Comparison of ENCODE assay signal across 9 cellular contexts in genomic region chr3:98188553-98188952, GRCh38. TPM values are rescaled to one million over a fixed set of nuclear protein-coding genes. Genes with fewer than 3 reads are reported as not detected.
DNase-seq lines count a peak whose midpoint lies in the region; ATAC-seq and TF ChIP-seq lines count a peak whose summit lies in the region.
"Had no signal": no experiment of that assay in that cellular context is flagged by ENCODE, and none has a peak within 500 bp of the region (broad histone marks: within the 10 kb centered on the region; RNA-seq: fewer than 3 reads in every experiment).

No MANE protein-coding gene starts in this region.

- no peaks in the 10 kb centered on the region for H3K27me3 ChIP-seq in RWPE2 (ENCODE audit: insufficient read depth, poor library complexity, severe bottlenecking)
- H3K27me3 ChIP-seq in right lobe of liver = no peaks in the 10 kb centered on the region

- no peaks in the 10 kb centered on the region for H3K36me3 ChIP-seq in RWPE2 (ENCODE audit: low read depth)
- no peaks in the 10 kb centered on the region for H3K36me3 ChIP-seq in right lobe of liver

- TF ChIP-seq CTCF in RWPE2 (IDR thresholded peaks at IDR 0.05; ENCODE audit: poor library complexity, severe bottlenecking) (peak; percentile 53), right lobe of liver (IDR thresholded peaks at IDR 0.05) (peak in 3 of 4 donors; percentile 8 to 39 (median 30))

- H3K9me3 ChIP-seq in RWPE2 (ENCODE audit: severe bottlenecking) (no peaks in the 10 kb centered on the region), right lobe of liver (no peaks in the 10 kb centered on the region)

- H3K4me1 ChIP-seq in RWPE2 (ENCODE audit: insufficient read depth, poor library complexity, severe bottlenecking) = no peaks in the 10 kb centered on the region
- H3K4me1 ChIP-seq in right lobe of liver = no peaks in the 10 kb centered on the region

- no peak overlapping the region for H3K27ac ChIP-seq in RWPE2 (ENCODE audit: poor library complexity, severe bottlenecking)
- H3K27ac ChIP-seq in right lobe of liver = no peak overlapping the region
- H3K27ac ChIP-seq: SK-N-MC had no signal

- H3K4me3 ChIP-seq in RWPE2 (ENCODE audit: severe bottlenecking) (no peak overlapping the region), right lobe of liver (no peak overlapping the region)
- H3K4me3 ChIP-seq: SK-N-MC had no signal

- ATAC-seq in GM18508 (IDR thresholded peaks at IDR 0.05; ENCODE audit: insufficient read depth, unreplicated experiment) (peak; percentile 95), HG02884 (IDR thresholded peaks at IDR 0.05; ENCODE audit: unreplicated experiment) (peak; percentile 96), RWPE2 (ENCODE audit: low read depth) (peak; percentile 59; the same call in 1 of the 3 replicates), right lobe of liver (peak; percentile 46 to 65 (median 50)), left colon (no peak), HG02798 (IDR thresholded peaks at IDR 0.05; ENCODE audit: poor library complexity, unreplicated experiment) (no peak)

- 25% methylated on average over 3 of the region's 3 CpGs for WGBS in right lobe of liver (ENCODE audit: insufficient coverage, low coverage, low lambda C conversion rate, missing lambda C conversion rate)

- intact Hi-C loops in right lobe of liver (cut with DNase I) (no loop called here), left colon (cut with DNase I, micrococcal nuclease) (no loop called here)

- DNase-seq in RWPE2 (ENCODE audit: low spot score) = no peak
- no peak for DNase-seq in right lobe of liver
- no peak for DNase-seq in left colon
- DNase-seq in NCI-H2227 treated with DMSO at 0.1 percent for 48 hours (lab: John Stamatoyannopoulos, UW) = no peak

- TF ChIP-seq POLR2A in right lobe of liver (IDR thresholded peaks at IDR 0.05) = no peak

RNA-seq across cellular contexts. Expression of gene OR5H15, which starts 22.1 kb away (rescaled TPM):
- not detected for total RNA-seq in right lobe of liver
- not detected for total RNA-seq in left colon
- total RNA-seq: urinary bladder had no signal

RNA-seq across cellular contexts. Expression of gene OR5H14, which starts 41.3 kb away (rescaled TPM):
- under 1 TPM in 1 of 6 experiments, not detected in 5; 0.02 TPM for total RNA-seq in right lobe of liver
- not detected for total RNA-seq in left colon
- total RNA-seq: urinary bladder had no signal

RNA-seq across cellular contexts. Expression of gene OR5H1, which starts 58.0 kb away (rescaled TPM):
- not detected for total RNA-seq in right lobe of liver
- total RNA-seq in left colon = not detected
- total RNA-seq: urinary bladder had no signal

Comparison
In these comparisons a context has a peak if more than half of its experiments do, and no peak if none do; other contexts are left out.
1. ATAC-seq: peak in GM18508 (single experiment), HG02884 (single experiment), RWPE2 (single experiment) and right lobe of liver (4 of 4); none in left colon (single experiment) and HG02798 (single experiment).